ENCODE assay signal across 8 cellular contexts in genomic region chr19:32372726-32373613, GRCh38. TPM values are rescaled to one million over a fixed set of nuclear protein-coding genes. Genes with fewer than 3 reads are reported as not detected.
DNase-seq lines count a peak whose midpoint lies in the region; ATAC-seq and TF ChIP-seq lines count a peak whose summit lies in the region.
"Had no signal": no experiment of that assay in that cellular context is flagged by ENCODE, and none has a peak within 500 bp of the region (broad histone marks: within the 10 kb centered on the region; RNA-seq: fewer than 3 reads in every experiment).

No MANE protein-coding gene starts in this region.

- DNase-seq in ascending aorta (ENCODE audit: low spot score in 2 of 2): no peak
- no peak for DNase-seq in left lung
- DNase-seq in thyroid gland: no peak
- no peak for DNase-seq in activated gamma-delta T cell (lab: John Stamatoyannopoulos, UW)
- no peak for DNase-seq in SIG-M5 treated with dmso at 0.1 percent for 504 hours (lab: John Stamatoyannopoulos, UW; ENCODE audit: unreplicated experiment)
- DNase-seq in NK-92 (lab: John Stamatoyannopoulos, UW; ENCODE audit: unreplicated experiment): no peak
- DNase-seq: GF-D8 had no signal

- H3K4me1 ChIP-seq in HUES48 (ENCODE audit: control insufficient read depth, insufficient read depth, low read length) (no peaks in the 10 kb centered on the region), ascending aorta (peaks cover 0 to 12% of the 10 kb centered on the region in 2 donors), left lung (peaks cover 0 to 10% of the 10 kb centered on the region in 2 donors), thyroid gland (peaks cover 14 to 22% of the 10 kb centered on the region in 2 donors)

- peak overlapping the region; percentile 8; the same call in 1 of the 2 replicates for H3K9ac ChIP-seq in HUES48 (ENCODE audit: low read depth, low read length)

- no peak for ATAC-seq in left lung

- TF ChIP-seq POLR2A in thyroid gland (IDR thresholded peaks at IDR 0.05): no peak

- H3K4me3 ChIP-seq in HUES48 (ENCODE audit: low read depth, low read length): no peak overlapping the region
- no peak overlapping the region for H3K4me3 ChIP-seq in ascending aorta
- H3K4me3 ChIP-seq in left lung: no peak overlapping the region
- H3K4me3 ChIP-seq in thyroid gland (replicated peaks in 1 of 3): no peak overlapping the region

- 96 to 97% methylated on average over 8 of the region's 8 CpGs for WGBS in thyroid gland, 2 donors

- H3K36me3 ChIP-seq in HUES48 (ENCODE audit: control insufficient read depth, insufficient read depth, low read length) (peaks cover 55% of the 10 kb centered on the region), ascending aorta (peaks cover 6 to 31% of the 10 kb centered on the region in 2 donors), left lung (peaks cover 0 to 34% of the 10 kb centered on the region in 2 donors), thyroid gland (peaks cover 5 to 7% of the 10 kb centered on the region in 2 donors)

- H3K27ac ChIP-seq in HUES48 (ENCODE audit: low read depth, low read length) (peak overlapping the region; percentile 72), ascending aorta (peak overlapping the region; percentile 68 to 74), left lung (peak overlapping the region; percentile 57 to 68), thyroid gland (peak overlapping the region; percentile 43 to 68 (median 55))

- intact Hi-C loops in ascending aorta (cut with DNase I): loop anchor here (2.0 to 5.0 kb wide), 2 partner anchors 20 to 34 kb away; partner anchors contain the start of gene DPY19L3
- intact Hi-C loops in left lung (cut with DNase I): no loop called here
- intact Hi-C loops in thyroid gland (cut with DNase I): no loop called here

- no peak for TF ChIP-seq CTCF in ascending aorta (IDR thresholded peaks at IDR 0.05)
- TF ChIP-seq CTCF in left lung (IDR thresholded peaks at IDR 0.05): no peak
- no peak for TF ChIP-seq CTCF in thyroid gland (IDR thresholded peaks at IDR 0.05)

- H3K9me3 ChIP-seq in HUES48 (ENCODE audit: control insufficient read depth, insufficient read depth, low read length) (no peaks in the 10 kb centered on the region), ascending aorta (no peaks in the 10 kb centered on the region), left lung (no peaks in the 10 kb centered on the region), thyroid gland (no peaks in the 10 kb centered on the region)

- H3K27me3 ChIP-seq in HUES48 (ENCODE audit: control insufficient read depth, insufficient read depth, low read length): no peaks in the 10 kb centered on the region
- no peaks in the 10 kb centered on the region for H3K27me3 ChIP-seq in ascending aorta
- peaks cover 0 to 14% of the 10 kb centered on the region in 2 donors for H3K27me3 ChIP-seq in left lung
- no peaks in the 10 kb centered on the region for H3K27me3 ChIP-seq in thyroid gland

RNA-seq across cellular contexts. Expression of gene ZNF507, which starts 27.6 kb away (rescaled TPM):
- total RNA-seq in ascending aorta (6.4 TPM), left lung (10 to 100 TPM; 14.0 to 15.9 TPM), thyroid gland (10 to 100 TPM; 28.6 to 46.9 (median 38.0) TPM)

RNA-seq across cellular contexts. Expression of gene DPY19L3, which starts 32.6 kb away (rescaled TPM):
- total RNA-seq in ascending aorta: 115 TPM
- 10 to 100 TPM; 31.5 to 44.9 TPM for total RNA-seq in left lung
- 10 to 100 TPM; 29.7 to 49.2 (median 39.8) TPM for total RNA-seq in thyroid gland
